ENCODE assay signal across 28 cellular contexts in genomic region chrX:46602468-46603102, GRCh38.
"Had no signal": no experiment of that assay in that cellular context is flagged by ENCODE, and none has a peak within 500 bp of the region (broad histone marks: within the 10 kb centered on the region; RNA-seq: fewer than 3 reads in every experiment).

No MANE protein-coding gene starts in this region.

- H3K4me3 Mint-ChIP-seq: mesothelial cell of epicardium; naive B cell; nephron; neural progenitor cell; stimulated activated effector memory CD8-positive, alpha-beta T cell treated with anti-CD3 and anti-CD28 coated beads, Interleukin-12 subunit alpha, Interleukin-12 subunit beta, amount 100 ng/mL, for 72 hours had no signal

- H3K27me3 ChIP-seq: esophagus squamous epithelium, neural progenitor cell, sigmoid colon, testis had no signal

- H3K4me1 ChIP-seq: esophagus squamous epithelium, neural progenitor cell, sigmoid colon, testis, tibial nerve, upper lobe of left lung had no signal

- H3K36me3 ChIP-seq: esophagus squamous epithelium, heart right ventricle, neural progenitor cell, sigmoid colon, tibial nerve, upper lobe of left lung had no signal

- FAIRE-seq: islet of Langerhans, urothelium cell line had no signal

- H3K36me3 Mint-ChIP-seq: naive B cell had no signal

- H3K27me3 Mint-ChIP-seq: naive B cell, progenitor cell of endocrine pancreas had no signal

- H3K27ac Mint-ChIP-seq: mesothelial cell of epicardium; nephron; neural progenitor cell; progenitor cell of endocrine pancreas; stimulated activated effector memory CD8-positive, alpha-beta T cell treated with anti-CD3 and anti-CD28 coated beads, Interleukin-12 subunit alpha, Interleukin-12 subunit beta, amount 100 ng/mL, for 72 hours had no signal

- H3K9me3 Mint-ChIP-seq: stimulated activated effector memory CD8-positive, alpha-beta T cell treated with anti-CD3 and anti-CD28 coated beads, Interleukin-12 subunit alpha, Interleukin-12 subunit beta, amount 100 ng/mL, for 72 hours had no signal

- H3K9me3 ChIP-seq: esophagus squamous epithelium, heart right ventricle, mucosa of descending colon, sigmoid colon, testis, tibial nerve, upper lobe of left lung had no signal

- DNase-seq: dermis blood vessel endothelial cell; effector memory CD4-positive, alpha-beta T cell; erythroblast; esophagus squamous epithelium; foreskin melanocyte; glutamatergic neuron; heart right ventricle; hippocampal formation; left cardiac atrium; mesenchymal stem cell; mucosa of descending colon; naive B cell; sigmoid colon; stimulated activated CD4-positive, alpha-beta T cell treated with anti-CD3 and anti-CD28 coated beads, Interleukin-2, amount 100 ng/mL, for 24 hours; stimulated activated CD4-positive, alpha-beta T cell treated with anti-CD3 and anti-CD28 coated beads, Interleukin-4, amount 100 ng/mL, for 24 hours; stimulated activated naive CD8-positive, alpha-beta T cell treated with anti-CD3 and anti-CD28 coated beads, Interleukin-15, Interleukin-2, amounts not matched to agents 100 U/mL and 50 U/mL, for 24 hours; substantia nigra; testis; upper lobe of left lung had no signal

- H3K4me1 Mint-ChIP-seq: mesothelial cell of epicardium; nephron; stimulated activated effector memory CD8-positive, alpha-beta T cell treated with anti-CD3 and anti-CD28 coated beads, Interleukin-12 subunit alpha, Interleukin-12 subunit beta, amount 100 ng/mL, for 72 hours had no signal

- H3K4me3 ChIP-seq: coronary artery, esophagus squamous epithelium, heart right ventricle, mucosa of descending colon, neural progenitor cell, sigmoid colon, testis, tibial nerve, upper lobe of left lung had no signal

- H3K27ac ChIP-seq: coronary artery, esophagus squamous epithelium, neural progenitor cell, sigmoid colon, upper lobe of left lung had no signal

- ATAC-seq: heart right ventricle; left cardiac atrium; mucosa of descending colon; stimulated activated effector memory CD8-positive, alpha-beta T cell treated with anti-CD3 and anti-CD28 coated beads, Interleukin-12 subunit alpha, Interleukin-12 subunit beta, amount 100 ng/mL, for 72 hours; stimulated activated naive CD8-positive, alpha-beta T cell treated with anti-CD3 and anti-CD28 coated beads, Interleukin-15, Interleukin-2, amounts not matched to agents 100 U/mL and 50 U/mL, for 24 hours had no signal
